Comparison of ENCODE assay signal across 21 cellular contexts in genomic region chr16:53882310-53882709, GRCh38.
DNase-seq lines count a peak whose midpoint lies in the region; ATAC-seq and TF ChIP-seq lines count a peak whose summit lies in the region.
"Had no signal": no experiment of that assay in that cellular context is flagged by ENCODE, and none has a peak within 500 bp of the region (broad histone marks: within the 10 kb centered on the region; RNA-seq: fewer than 3 reads in every experiment).

No MANE protein-coding gene starts in this region.

- H3K9me3 ChIP-seq in adipocyte (ENCODE audit: control insufficient read depth, low read length) (no peaks in the 10 kb centered on the region), hepatocyte (ENCODE audit: low read depth) (no peaks in the 10 kb centered on the region)
- H3K9me3 ChIP-seq: esophagus squamous epithelium, transverse colon had no signal

- H3K27me3 ChIP-seq in GM23338 (ENCODE audit: insufficient read depth) = no peaks in the 10 kb centered on the region
- H3K27me3 ChIP-seq in adipocyte (replicated peaks; ENCODE audit: control insufficient read depth, insufficient read depth, low read length) = no peaks in the 10 kb centered on the region
- H3K27me3 ChIP-seq in hepatocyte = no peaks in the 10 kb centered on the region
- H3K27me3 ChIP-seq: esophagus squamous epithelium, transverse colon had no signal

- no peaks in the 10 kb centered on the region for H3K4me1 ChIP-seq in GM23338 (ENCODE audit: insufficient read depth)
- H3K4me1 ChIP-seq in adipocyte (ENCODE audit: control insufficient read depth, insufficient read depth, low read length) = peaks cover 27% of the 10 kb centered on the region
- peaks cover 18% of the 10 kb centered on the region for H3K4me1 ChIP-seq in hepatocyte (ENCODE audit: insufficient read depth)
- H3K4me1 ChIP-seq: esophagus squamous epithelium, transverse colon had no signal

- H3K4me1 Mint-ChIP-seq in GM23338 = no peaks in the 10 kb centered on the region
- H3K4me1 Mint-ChIP-seq in natural killer cell = peaks cover 0 to 5% of the 10 kb centered on the region in 2 donors
- H3K4me1 Mint-ChIP-seq: activated B cell treated with CpG ODN at 0.5 μM for 24 hours; activated CD4-positive, alpha-beta memory T cell treated with anti-CD3 and anti-CD28 coated beads, Interleukin-2, amount 10 ng/mL, durations not matched to agents 7 days and 5 days; stimulated activated naive CD8-positive, alpha-beta T cell treated with anti-CD3 and anti-CD28 coated beads, Interleukin-15, amount 100 ng/mL, for 72 hours had no signal

- ATAC-seq in GM23338 (peak; percentile 53; the same call in 2 of the 3 replicates), GM18873 (IDR thresholded peaks at IDR 0.05; ENCODE audit: low FRiP score, unreplicated experiment) (no peak), natural killer cell (no peak), HG03565 (IDR thresholded peaks at IDR 0.05; ENCODE audit: unreplicated experiment) (no peak)
- ATAC-seq: left ventricle myocardium superior; stimulated activated naive CD8-positive, alpha-beta T cell treated with anti-CD3 and anti-CD28 coated beads, Interleukin-15, amount 100 ng/mL, for 72 hours had no signal

- TF ChIP-seq CTCF in AG10803 (conservative IDR thresholded peaks at IDR 0.05; ENCODE audit: low read length) (0 out of 2 replicates have a peak, but pooled peaks have one; percentile 16), GM23338 (conservative IDR thresholded peaks at IDR 0.05; ENCODE audit: low read depth in 2 of 2) (0 out of 4 replicates have a peak, but pooled peaks of 1 of the 2 experiments have one; percentile 25), hepatocyte (IDR thresholded peaks at IDR 0.05; ENCODE audit: poor library complexity) (no peak), natural killer cell (IDR thresholded peaks at IDR 0.05) (no peak)

- intact Hi-C loops in natural killer cell (cut with micrococcal nuclease) = no loop called here

- peaks cover 8% of the 10 kb centered on the region; the same call in 2 of the 3 replicates for H3K36me3 Mint-ChIP-seq in GM23338 (ENCODE audit: low read depth)
- H3K36me3 Mint-ChIP-seq in natural killer cell = peaks cover 10% of the 10 kb centered on the region

- H3K27ac Mint-ChIP-seq in GM23338 = no peak overlapping the region; the same call in 1 of the 2 replicates
- H3K27ac Mint-ChIP-seq in natural killer cell = peak overlapping the region in 1 of 2 donors; percentile 19
- H3K27ac Mint-ChIP-seq: activated B cell treated with CpG ODN at 0.5 μM for 24 hours; activated CD4-positive, alpha-beta memory T cell treated with anti-CD3 and anti-CD28 coated beads, Interleukin-2, amount 10 ng/mL, durations not matched to agents 7 days and 5 days; IgD-negative memory B cell; stimulated activated naive CD8-positive, alpha-beta T cell treated with anti-CD3 and anti-CD28 coated beads, Interleukin-15, amount 100 ng/mL, for 72 hours had no signal

- 96% methylated on average over 1 of the region's 1 CpG for WGBS in hepatocyte (ENCODE audit: low lambda C conversion rate, missing lambda C conversion rate)

- H3K9me2 ChIP-seq in GM23338 (ENCODE audit: insufficient read depth) = no peaks in the 10 kb centered on the region
- H3K9me2 ChIP-seq in hepatocyte (replicated peaks; ENCODE audit: insufficient read depth) = no peaks in the 10 kb centered on the region

- H3K79me2 ChIP-seq in GM23338 (replicated peaks; ENCODE audit: insufficient read depth) = no peaks in the 10 kb centered on the region
- no peaks in the 10 kb centered on the region for H3K79me2 ChIP-seq in hepatocyte

- H3K9ac ChIP-seq in adipocyte (ENCODE audit: low read length) = peak overlapping the region; percentile 50

- H3K4me3 Mint-ChIP-seq in GM23338 = no peak overlapping the region
- H3K4me3 Mint-ChIP-seq in natural killer cell = no peak overlapping the region
- H3K4me3 Mint-ChIP-seq: activated B cell treated with CpG ODN at 0.5 μM for 24 hours; activated CD4-positive, alpha-beta memory T cell treated with anti-CD3 and anti-CD28 coated beads, Interleukin-2, amount 10 ng/mL, durations not matched to agents 7 days and 5 days; IgD-negative memory B cell; stimulated activated naive CD8-positive, alpha-beta T cell treated with anti-CD3 and anti-CD28 coated beads, Interleukin-15, amount 100 ng/mL, for 72 hours had no signal

- H4K20me1 ChIP-seq in GM23338 (replicated peaks; ENCODE audit: insufficient read depth) = no peaks in the 10 kb centered on the region
- no peaks in the 10 kb centered on the region for H4K20me1 ChIP-seq in hepatocyte (ENCODE audit: insufficient read depth, poor library complexity, severe bottlenecking)

- H3K36me3 ChIP-seq in GM23338 (ENCODE audit: insufficient read depth) (no peaks in the 10 kb centered on the region), adipocyte (ENCODE audit: control insufficient read depth, insufficient read depth, low read length, severe bottlenecking) (peaks cover 10% of the 10 kb centered on the region), hepatocyte (replicated peaks; ENCODE audit: insufficient read depth, low read depth) (no peaks in the 10 kb centered on the region)

- H3K27me3 Mint-ChIP-seq in GM23338 (ENCODE audit: insufficient read depth, low read depth, poor library complexity) = no peaks in the 10 kb centered on the region
- no peaks in the 10 kb centered on the region for H3K27me3 Mint-ChIP-seq in natural killer cell (ENCODE audit: low read depth in 2 of 2)
- H3K27me3 Mint-ChIP-seq: activated B cell treated with CpG ODN at 0.5 μM for 24 hours; activated CD4-positive, alpha-beta memory T cell treated with anti-CD3 and anti-CD28 coated beads, Interleukin-2, amount 10 ng/mL, durations not matched to agents 7 days and 5 days; IgD-negative memory B cell; stimulated activated naive CD8-positive, alpha-beta T cell treated with anti-CD3 and anti-CD28 coated beads, Interleukin-15, amount 100 ng/mL, for 72 hours had no signal

- H3K9me3 Mint-ChIP-seq in GM23338 (no peaks in the 10 kb centered on the region), natural killer cell (no peaks in the 10 kb centered on the region)
- H3K9me3 Mint-ChIP-seq: activated B cell treated with CpG ODN at 0.5 μM for 24 hours; stimulated activated naive CD8-positive, alpha-beta T cell treated with anti-CD3 and anti-CD28 coated beads, Interleukin-15, amount 100 ng/mL, for 72 hours had no signal

- DNase-seq in AG10803 (ENCODE audit: low read depth) = no peak
- DNase-seq in GM23338 (ENCODE audit: low spot score) = peak; percentile 41
- no peak for DNase-seq in adipocyte (ENCODE audit: low read depth)
- DNase-seq in hepatocyte (ENCODE audit: low spot score) = no peak
- DNase-seq in cerebellar cortex (ENCODE audit: low spot score) = no peak
- DNase-seq in natural killer cell = no peak
- DNase-seq: activated B cell treated with CpG ODN at 0.5 μM for 24 hours; activated CD4-positive, alpha-beta memory T cell treated with anti-CD3 and anti-CD28 coated beads, Interleukin-2, amount 10 ng/mL, durations not matched to agents 7 days and 5 days; activated naive CD4-positive, alpha-beta T cell treated with Interleukin-2 at 50 U/mL for 16 hours; amygdala; cerebellar nuclear complex; effector CD8-positive, alpha-beta T cell; esophagus squamous epithelium; left ventricle myocardium superior; NCI-H1694; stimulated activated CD4-positive, alpha-beta T cell treated with anti-CD3 and anti-CD28 coated beads, Interleukin-4, amount 100 ng/mL, for 1 hour; stimulated activated naive CD8-positive, alpha-beta T cell treated with anti-CD3 and anti-CD28 coated beads, Interleukin-15, amount 100 ng/mL, for 72 hours; transverse colon had no signal

- H3K4me2 ChIP-seq in GM23338 (no peak overlapping the region), hepatocyte (no peak overlapping the region)

- no peak overlapping the region for H3K27ac ChIP-seq in GM23338 (ENCODE audit: low read depth)
- H3K27ac ChIP-seq in hepatocyte = peak overlapping the region; percentile 55
- H3K27ac ChIP-seq: esophagus squamous epithelium, transverse colon had no signal

- H3F3A ChIP-seq in GM23338 (replicated peaks; ENCODE audit: low read depth) = no peaks in the 10 kb centered on the region

- no peak overlapping the region for H3K4me3 ChIP-seq in AG10803 (ENCODE audit: low read length)
- no peak overlapping the region for H3K4me3 ChIP-seq in GM23338
- no peak overlapping the region for H3K4me3 ChIP-seq in adipocyte (ENCODE audit: low read length)
- H3K4me3 ChIP-seq in hepatocyte = no peak overlapping the region
- H3K4me3 ChIP-seq: esophagus squamous epithelium, transverse colon had no signal

- no peak overlapping the region for H2AFZ ChIP-seq in GM23338
- H2AFZ ChIP-seq in hepatocyte = no peak overlapping the region

TF ChIP-seq in GM23338, 12 proteins besides CTCF, POLR2A, EP300 and RAD21 (continues in another document):
- TF ChIP-seq NANOG (IDR thresholded peaks at IDR 0.05; ENCODE audit: borderline replicate concordance) = no peak
- no peak for TF ChIP-seq ETS1 (IDR thresholded peaks at IDR 0.05)
- no peak for TF ChIP-seq STAT1 (IDR thresholded peaks at IDR 0.05; ENCODE audit: unreplicated experiment)
- no peak for TF ChIP-seq EZH2phosphoT487 (IDR thresholded peaks at IDR 0.05; ENCODE audit: unreplicated experiment)
